ENCODE assay signal across 22 cellular contexts in genomic region chr1:240423525-240423924, GRCh38.
DNase-seq lines count a peak whose midpoint lies in the region; ATAC-seq, FAIRE-seq and TF ChIP-seq lines count a peak whose summit lies in the region.
"Had no signal": no experiment of that assay in that cellular context is flagged by ENCODE, and none has a peak within 500 bp of the region (broad histone marks: within the 10 kb centered on the region; RNA-seq: fewer than 3 reads in every experiment).

No MANE protein-coding gene starts in this region.

- ATAC-seq in A549 (no peak), K562 (no peak), heart left ventricle (no peak)
- ATAC-seq: CD8-positive, alpha-beta T cell had no signal

- 0 out of 2 replicates have a peak overlapping the region, but pooled peaks have one; percentile 20 for H3K4me3 Mint-ChIP-seq in HFFc6
- no peak overlapping the region for H3K4me3 Mint-ChIP-seq in progenitor cell of endocrine pancreas (ENCODE audit: low read depth)
- H3K4me3 Mint-ChIP-seq: B cell; CD4-positive, alpha-beta T cell; CD8-positive, alpha-beta T cell had no signal

- H3K27me3 Mint-ChIP-seq in HFFc6 (ENCODE audit: insufficient read depth) (peaks cover 14% of the 10 kb centered on the region), progenitor cell of endocrine pancreas (no peaks in the 10 kb centered on the region)
- H3K27me3 Mint-ChIP-seq: B cell; CD4-positive, alpha-beta T cell had no signal

- no peak overlapping the region for H3K9ac ChIP-seq in K562 (ENCODE audit: insufficient read depth in 1 of 2, low read depth in 2 of 2, low read length in 2 of 2)
- H3K9ac ChIP-seq: BLaER1 treated with 17β-estradiol and CSF1 and Interleukin-3, amounts not matched to agents 10 nM and 100 nM had no signal

- H3K36me3 Mint-ChIP-seq in HFFc6 (ENCODE audit: low read depth) (peaks cover 66% of the 10 kb centered on the region), progenitor cell of endocrine pancreas (ENCODE audit: insufficient read depth) (no peaks in the 10 kb centered on the region)
- H3K36me3 Mint-ChIP-seq: CD8-positive, alpha-beta T cell had no signal

- H4K20me1 ChIP-seq in K562 (replicated peaks; ENCODE audit: control insufficient read depth, insufficient read depth, low read length) = no peaks in the 10 kb centered on the region
- H4K20me1 ChIP-seq: BLaER1 treated with 17β-estradiol and CSF1 and Interleukin-3, amounts not matched to agents 10 nM and 100 nM had no signal

- TF ChIP-seq RAD21 in A549 (conservative IDR thresholded peaks at IDR 0.05 in 1 of 2, IDR thresholded peaks at IDR 0.05 in 1 of 2) (no peak), K562 (CRISPR knock-in tag; conservative IDR thresholded peaks at IDR 0.05 in 1 of 2, IDR thresholded peaks at IDR 0.05 in 1 of 2) (no peak)

- BruUV-seq in K562 (replicated peaks; lab: Mats Ljungman, UMichigan) = no TSS peak

- no peaks in the 10 kb centered on the region for H3K79me2 ChIP-seq in K562 (ENCODE audit: control insufficient read depth, insufficient read depth, low read length)

- H3K4me3 ChIP-seq in A549 = no peak overlapping the region
- H3K4me3 ChIP-seq in K562 = no peak overlapping the region
- no peak overlapping the region for H3K4me3 ChIP-seq in heart left ventricle
- H3K4me3 ChIP-seq: BLaER1 treated with 17β-estradiol and CSF1 and Interleukin-3, amounts not matched to agents 10 nM and 100 nM had no signal

- in situ Hi-C loops in K562 (cut with MboI) = no loop called here

- H2AFZ ChIP-seq in K562 (ENCODE audit: low read depth, low read length) = no peak overlapping the region

- H3K9me3 Mint-ChIP-seq in HFFc6 (no peaks in the 10 kb centered on the region), progenitor cell of endocrine pancreas (ENCODE audit: low read depth) (no peaks in the 10 kb centered on the region)
- H3K9me3 Mint-ChIP-seq: CD4-positive, alpha-beta T cell had no signal

- FAIRE-seq in A549 (lab: Jason Lieb, UNC) = no peak
- no peak for FAIRE-seq in K562 (lab: Jason Lieb, UNC)
- FAIRE-seq: A204.1, G401.6, GM12891, GM19239 had no signal

- TF ChIP-seq POLR2A in A549 (IDR thresholded peaks at IDR 0.05; ENCODE audit: low read length) (no peak), K562 (conservative IDR thresholded peaks at IDR 0.05) (no peak), heart left ventricle (IDR thresholded peaks at IDR 0.05) (no peak)

- POLR2A ChIA-PET in A549 (lab: Yijun Ruan, JAX) = no interaction called here
- POLR2A ChIA-PET in K562 (lab: Yijun Ruan, JAX) = no interaction called here

- WGBS in A549 (ENCODE audit: missing lambda C conversion rate) = 81% methylated on average over 2 of the region's 2 CpGs
- 0% methylated on average over 2 of the region's 2 CpGs for WGBS in K562 (ENCODE audit: insufficient coverage, low coverage, missing lambda C conversion rate)
- whole genome bisulfite sequencing in heart left ventricle, 4 donors = 19 to 35% (median 27%) methylated on average over 2 of the region's 2 CpGs

- intact Hi-C loops in K562 (cut with micrococcal nuclease) (no loop called here), heart left ventricle (cut with DNase I) (no loop called here)

- no peaks in the 10 kb centered on the region for H3K27me3 ChIP-seq in K562 (ENCODE audit: control insufficient read depth in 2 of 2, insufficient read depth in 2 of 2, low read length in 2 of 2)
- H3K27me3 ChIP-seq in heart left ventricle = no peaks in the 10 kb centered on the region
- H3K27me3 ChIP-seq: BLaER1 treated with 17β-estradiol and CSF1 and Interleukin-3, amounts not matched to agents 10 nM and 100 nM had no signal

- no peaks in the 10 kb centered on the region for H3K9me3 ChIP-seq in A549
- no peaks in the 10 kb centered on the region for H3K9me3 ChIP-seq in K562 (replicated peaks; ENCODE audit: control insufficient read depth, insufficient read depth, low read depth, low read length)
- no peaks in the 10 kb centered on the region for H3K9me3 ChIP-seq in heart left ventricle
- H3K9me3 ChIP-seq: BLaER1 treated with 17β-estradiol and CSF1 and Interleukin-3, amounts not matched to agents 10 nM and 100 nM; Caco-2 had no signal

- DNase-seq in A549 (ENCODE audit: low read depth in 1 of 2, low spot score in 1 of 2) = no peak
- no peak for DNase-seq in HFFc6
- no peak for DNase-seq in K562 (ENCODE audit: extremely low read depth in 1 of 4, low spot score in 3 of 4)
- no peak for DNase-seq in progenitor cell of endocrine pancreas (ENCODE audit: low spot score, unreplicated experiment)
- DNase-seq in NCI-H2171 treated with DMSO at 0.1 percent for 48 hours (lab: John Stamatoyannopoulos, UW) = no peak
- no peak for DNase-seq in NCI-H82 treated with DMSO at 0.1 percent for 48 hours (lab: John Stamatoyannopoulos, UW; ENCODE audit: unreplicated experiment)
- no peak for DNase-seq in heart left ventricle
- DNase-seq: 8988T; AML-193; Caco-2; Calu3; CD4-positive, alpha-beta T cell; CD8-positive, alpha-beta T cell; DMS79 treated with DMSO at 0.1 percent for 48 hours; GF-D8 had no signal

- H3K4me1 Mint-ChIP-seq in HFFc6 (ENCODE audit: low read depth) = peaks cover 64% of the 10 kb centered on the region
- H3K4me1 Mint-ChIP-seq in progenitor cell of endocrine pancreas (ENCODE audit: low read depth) = no peaks in the 10 kb centered on the region
- H3K4me1 Mint-ChIP-seq: B cell had no signal

- H3K9me1 ChIP-seq in K562 (ENCODE audit: control insufficient read depth, insufficient read depth, low read length) = no peaks in the 10 kb centered on the region

- no peak for TF ChIP-seq CTCF in A549 (IDR thresholded peaks at IDR 0.05)
- no peak for TF ChIP-seq CTCF in HFFc6 (IDR thresholded peaks at IDR 0.05)
- no peak for TF ChIP-seq CTCF in K562 (IDR thresholded peaks at IDR 0.05 in 2 of 3, conservative IDR thresholded peaks at IDR 0.05 in 1 of 3; ENCODE audit: insufficient read depth in 2 of 3, low read depth in 1 of 3, low read length in 3 of 3)
- TF ChIP-seq CTCF in progenitor cell of endocrine pancreas (IDR thresholded peaks at IDR 0.05; ENCODE audit: unreplicated experiment) = no peak
- no peak for TF ChIP-seq CTCF in heart left ventricle (IDR thresholded peaks at IDR 0.05)

- CTCF ChIA-PET in A549 (lab: Yijun Ruan, JAX) = no interaction called here
- CTCF ChIA-PET in K562 (lab: Yijun Ruan, JAX; ENCODE audit: low intra/inter-chr PET ratio) = no interaction called here

- H3K27ac Mint-ChIP-seq in HFFc6 = no peak overlapping the region
- peak overlapping the region; percentile 10 for H3K27ac Mint-ChIP-seq in progenitor cell of endocrine pancreas
- H3K27ac Mint-ChIP-seq: B cell; CD4-positive, alpha-beta T cell; CD8-positive, alpha-beta T cell had no signal

- TF ChIP-seq EP300 in A549 (IDR thresholded peaks at IDR 0.05) = no peak
- TF ChIP-seq EP300 in K562 (IDR thresholded peaks at IDR 0.05; ENCODE audit: low read length) = no peak

- H3K4me1 ChIP-seq in A549 (peaks cover 13% of the 10 kb centered on the region; the same call in 1 of the 3 replicates), K562 (replicated peaks in 1 of 2; ENCODE audit: control insufficient read depth in 2 of 2, insufficient read depth in 2 of 2, low read length in 2 of 2) (no peaks in the 10 kb centered on the region), heart left ventricle (no peaks in the 10 kb centered on the region)
- H3K4me1 ChIP-seq: BLaER1 treated with 17β-estradiol and CSF1 and Interleukin-3, amounts not matched to agents 10 nM and 100 nM had no signal

- no peaks in the 10 kb centered on the region for H3K36me3 ChIP-seq in K562 (ENCODE audit: control insufficient read depth, insufficient read depth, low read length)
- no peaks in the 10 kb centered on the region for H3K36me3 ChIP-seq in heart left ventricle
- H3K36me3 ChIP-seq: BLaER1 treated with 17β-estradiol and CSF1 and Interleukin-3, amounts not matched to agents 10 nM and 100 nM had no signal

- H3K4me2 ChIP-seq in A549 = no peak overlapping the region
- H3K4me2 ChIP-seq in K562 (ENCODE audit: insufficient read depth, low read length) = no peak overlapping the region
- H3K4me2 ChIP-seq: BLaER1 treated with 17β-estradiol and CSF1 and Interleukin-3, amounts not matched to agents 10 nM and 100 nM had no signal

- no peak overlapping the region for H3K27ac ChIP-seq in A549
- no peak overlapping the region for H3K27ac ChIP-seq in K562 (ENCODE audit: extremely low read depth, low read depth, low read length)
- no peak overlapping the region for H3K27ac ChIP-seq in heart left ventricle
- H3K27ac ChIP-seq: BLaER1 treated with 17β-estradiol and CSF1 and Interleukin-3, amounts not matched to agents 10 nM and 100 nM; C4-2B had no signal

TF ChIP-seq in A549, 52 proteins besides CTCF, POLR2A, EP300 and RAD21:
- TF ChIP-seq USF2 (IDR thresholded peaks at IDR 0.05) (no peak), MAFK (IDR thresholded peaks at IDR 0.05; ENCODE audit: partially characterized antibody) (peak; percentile 66)

TF ChIP-seq in K562, 482 proteins besides CTCF, POLR2A, EP300 and RAD21 (continues in another document):
- TF ChIP-seq SMC3 (conservative IDR thresholded peaks at IDR 0.05; ENCODE audit: insufficient read depth, low read depth, low read length) (no peak), E2F6 (IDR thresholded peaks at IDR 0.05; ENCODE audit: borderline replicate concordance in 1 of 2, extremely low read depth in 1 of 2, insufficient read depth in 1 of 2, insufficient read length in 1 of 2, low read depth in 1 of 2, low read length in 1 of 2, poor library complexity in 1 of 2, severe bottlenecking in 1 of 2) (no peak), ZNF316 (IDR thresholded peaks at IDR 0.05) (0 out of 2 replicates have a peak, but pooled peaks have one; percentile 30)

Comparison
In these comparisons a context has a peak if more than half of its experiments do, and no peak if none do; other contexts are left out.
1. Of the 35 proteins assayed by ChIP-seq in both K562 and A549: peak only in K562: none; only in A549: MAFK; in both: none; in neither: 34.